ENCODE assay signal across 29 cellular contexts in genomic region chr6:150998992-150999975, GRCh38.
A peak's percentile ranks its signal among the peaks of the same experiment; 100 is the strongest.
DNase-seq lines count a peak whose midpoint lies in the region; TF ChIP-seq lines count a peak whose summit lies in the region.
"Had no signal": no experiment of that assay in that cellular context is flagged by ENCODE, and none has a peak within 500 bp of the region (broad histone marks: within the 10 kb centered on the region; RNA-seq: fewer than 3 reads in every experiment).

No MANE protein-coding gene starts in this region.

- peaks cover 12% of the 10 kb centered on the region for H3K4me1 ChIP-seq in HAP-1
- H3K4me1 ChIP-seq: vagina had no signal

- no peaks in the 10 kb centered on the region for H3K27me3 ChIP-seq in HAP-1 (ENCODE audit: low read depth)
- H3K27me3 ChIP-seq: ascending aorta, foreskin keratinocyte, spleen, vagina had no signal

- peaks cover 4% of the 10 kb centered on the region; the same call in 1 of the 2 replicates for H3K36me3 ChIP-seq in HAP-1 (replicated peaks)
- H3K36me3 ChIP-seq: vagina had no signal

- TF ChIP-seq CTCF in AG10803 (conservative IDR thresholded peaks at IDR 0.05; ENCODE audit: low read length) (no peak), fibroblast of mammary gland (conservative IDR thresholded peaks at IDR 0.05; ENCODE audit: control insufficient read depth, insufficient read depth, low read depth, low read length) (no peak)

- no peaks in the 10 kb centered on the region for H3K9me3 ChIP-seq in HAP-1
- H3K9me3 ChIP-seq: ascending aorta, spleen, thoracic aorta, vagina had no signal

- in situ Hi-C loops in HAP-1 (cut with MboI; ENCODE audit: low sequenced_read_pairs): no loop called here

- DNase-seq in AG10803 (ENCODE audit: low read depth): peak; percentile 86
- peak; percentile 39 for DNase-seq in NCI-H1048 (lab: John Stamatoyannopoulos, UW)
- peak; percentile 94 for DNase-seq in fibroblast of mammary gland (ENCODE audit: low read depth)
- DNase-seq in skeletal muscle cell (ENCODE audit: low read depth): peak; percentile 49
- no peak for DNase-seq in effector CD4-positive, alpha-beta T cell
- no peak for DNase-seq in NCI-H1436 treated with DMSO at 0.1 percent for 48 hours (lab: John Stamatoyannopoulos, UW)
- no peak for DNase-seq in HAP-1 (ENCODE audit: low spot score in 2 of 2)
- no peak for DNase-seq in NCI-H2081 treated with DMSO at 0.1 percent for 48 hours (lab: John Stamatoyannopoulos, UW)
- DNase-seq: activated CD4-positive, alpha-beta T cell treated with anti-CD3 and anti-CD28 coated beads, Interleukin-2, amount 50 U/mL, for 1 hour; activated CD8-positive, alpha-beta memory T cell treated with anti-CD3 and anti-CD28 coated beads, Interleukin-2, amount 10 ng/mL, durations not matched to agents 7 days and 5 days; activated naive CD4-positive, alpha-beta T cell treated with anti-CD3 and anti-CD28 coated beads, Interleukin-2, amount 50 U/mL, for 16 hours; AML-193; CD8-positive, alpha-beta memory T cell; cortex of kidney; foreskin keratinocyte; Kasumi-1; left colon; naive thymus-derived CD4-positive, alpha-beta T cell; NCI-H1092; NCI-H1930; NCI-H2227 treated with DMSO at 0.1 percent for 48 hours; retina; RPMI8226; spleen; stimulated activated CD4-positive, alpha-beta T cell treated with anti-CD3 and anti-CD28 coated beads, Interleukin-2, amount 100 ng/mL, for 48 hours; T-helper 2 cell had no signal

- H3K4me3 ChIP-seq in AG10803 (ENCODE audit: low read length): no peak overlapping the region
- no peak overlapping the region for H3K4me3 ChIP-seq in fibroblast of mammary gland (ENCODE audit: control insufficient read depth, low read depth, low read length)
- H3K4me3 ChIP-seq in skeletal muscle cell (ENCODE audit: low read depth, low read length): no peak overlapping the region
- no peak overlapping the region for H3K4me3 ChIP-seq in HAP-1
- H3K4me3 ChIP-seq: ascending aorta, spleen, thoracic aorta, vagina had no signal

Comparison
In these comparisons a context has a peak if more than half of its experiments do, and no peak if none do; other contexts are left out.
1. DNase-seq: peak in AG10803 (single experiment), NCI-H1048 (single experiment), fibroblast of mammary gland (single experiment) and skeletal muscle cell (single experiment); none in effector CD4-positive, alpha-beta T cell (single experiment), NCI-H1436 treated with DMSO at 0.1 percent for 48 hours (single experiment), HAP-1 (0 of 2) and NCI-H2081 treated with DMSO at 0.1 percent for 48 hours (single experiment).